ENCODE assay signal across 8 cellular contexts in genomic region chr19:48329167-48329891, GRCh38. TPM values are rescaled to one million over a fixed set of nuclear protein-coding genes. Genes with fewer than 3 reads are reported as not detected.
DNase-seq lines count a peak whose midpoint lies in the region; ATAC-seq and TF ChIP-seq lines count a peak whose summit lies in the region.

No MANE protein-coding gene starts in this region.

- H3K4me1 Mint-ChIP-seq in Calu3 (ENCODE audit: low read depth, unreplicated experiment), result peaks cover 67% of the 10 kb centered on the region
- H3K4me1 Mint-ChIP-seq in activated T-cell treated with anti-CD3 and anti-CD28 coated beads, Interleukin-2, amount 50 U/mL, for 24 hours (ENCODE audit: low read depth), result peaks cover 75% of the 10 kb centered on the region

- peak overlapping the region; percentile 76 for H3K27ac Mint-ChIP-seq in Calu3 (ENCODE audit: unreplicated experiment)
- H3K27ac Mint-ChIP-seq in activated T-cell treated with anti-CD3 and anti-CD28 coated beads, Interleukin-2, amount 50 U/mL, for 24 hours, result peak overlapping the region; percentile 90

- H3K36me3 Mint-ChIP-seq in Calu3 (ENCODE audit: insufficient read depth, unreplicated experiment), result peaks cover 72% of the 10 kb centered on the region
- H3K36me3 Mint-ChIP-seq in activated T-cell treated with anti-CD3 and anti-CD28 coated beads, Interleukin-2, amount 50 U/mL, for 24 hours (ENCODE audit: low read depth), result peaks cover 66% of the 10 kb centered on the region

- ATAC-seq in GM19397 (IDR thresholded peaks at IDR 0.05; ENCODE audit: unreplicated experiment) (no peak), HG03354 (IDR thresholded peaks at IDR 0.05; ENCODE audit: poor library complexity, severe bottlenecking, unreplicated experiment) (no peak)

- H3K4me3 Mint-ChIP-seq in Calu3 (ENCODE audit: low read depth, unreplicated experiment), result peak overlapping the region; percentile 80
- H3K4me3 Mint-ChIP-seq in activated T-cell treated with anti-CD3 and anti-CD28 coated beads, Interleukin-2, amount 50 U/mL, for 24 hours, result peak overlapping the region; percentile 76

- no peaks in the 10 kb centered on the region for H3K9me3 Mint-ChIP-seq in Calu3 (ENCODE audit: low read depth, unreplicated experiment)
- H3K9me3 Mint-ChIP-seq in activated T-cell treated with anti-CD3 and anti-CD28 coated beads, Interleukin-2, amount 50 U/mL, for 24 hours, result no peaks in the 10 kb centered on the region

- BruUV-seq in Calu3 (replicated peaks; lab: Mats Ljungman, UMichigan), result no TSS peak

- DNase-seq in Calu3 (peak; percentile 60), M059J (ENCODE audit: low read depth) (peak; percentile 64), germinal center (ENCODE audit: low spot score) (peak; percentile 51), cerebellum (ENCODE audit: low spot score) (no peak)
- DNase-seq in activated T-cell treated with anti-CD3 and anti-CD28 coated beads, Interleukin-2, amount 50 U/mL, for 24 hours, result peak; percentile 58
- peak; percentile 53 for DNase-seq in stimulated activated CD4-positive, alpha-beta T cell treated with anti-CD3 and anti-CD28 coated beads, Interleukin-4, amount 100 ng/mL, for 24 hours

- CTCF ChIA-PET in Calu3 (lab: Charles Lee), result interaction anchor here (1.6 to 2.1 kb wide), 2 partner anchors 8 to 9 kb away, joined by 3 to 7 read pairs; no protein-coding TSS in a partner anchor

- intact Hi-C loops in Calu3 (cut with micrococcal nuclease; ENCODE audit: unreplicated experiment), result no loop called here

- H3K27me3 Mint-ChIP-seq in Calu3 (ENCODE audit: unreplicated experiment), result no peaks in the 10 kb centered on the region
- H3K27me3 Mint-ChIP-seq in activated T-cell treated with anti-CD3 and anti-CD28 coated beads, Interleukin-2, amount 50 U/mL, for 24 hours, result no peaks in the 10 kb centered on the region

- TF ChIP-seq CTCF in Calu3 (IDR thresholded peaks at IDR 0.05; ENCODE audit: unreplicated experiment), result no peak

RNA-seq across cellular contexts. Expression of gene EMP3, which starts 4.0 kb away (rescaled TPM):
- total RNA-seq in Calu3 (2022) (27.5 and 29.5 TPM in 2 replicates), cerebellum (6.8 TPM)
- total RNA-seq in M059J (2014; rRNA removed; shearing (Covaris generic)), result 87.2 and 98.0 TPM in 2 replicates

RNA-seq across cellular contexts. Expression of gene TMEM143, which starts 34.4 kb away (rescaled TPM):
- 10.4 and 14.8 TPM in 2 replicates for total RNA-seq in Calu3 (2022)
- 2.3 and 3.3 TPM in 2 replicates for total RNA-seq in M059J (2014; rRNA removed; shearing (Covaris generic))
- 4.9 TPM for total RNA-seq in cerebellum

RNA-seq across cellular contexts. Expression of gene SYNGR4, which starts 34.8 kb away (rescaled TPM):
- not detected in 2 replicates for total RNA-seq in Calu3 (2022)
- 0.42 TPM in 1 of 2 replicates, not detected in the other for total RNA-seq in M059J (2014; rRNA removed; shearing (Covaris generic))
- 0.27 TPM for total RNA-seq in cerebellum

RNA-seq across cellular contexts. Expression of gene ZNF114, which starts 59.4 kb away (rescaled TPM):
- total RNA-seq in Calu3 (2022), result 0.69 and 0.78 TPM in 2 replicates
- 0.62 and 1.2 TPM in 2 replicates for total RNA-seq in M059J (2014; rRNA removed; shearing (Covaris generic))
- total RNA-seq in cerebellum, result 7.6 TPM
